1 cellular context compared by ENCODE assay signal in genomic region chr4:15336410-15337184, GRCh38.
TF ChIP-seq lines count a peak whose summit lies in the region.

No MANE protein-coding gene starts in this region.

TF ChIP-seq in PFSK-1, 5 proteins besides CTCF, POLR2A, EP300 and RAD21 (continued from another document):
- no peak for TF ChIP-seq REST (IDR thresholded peaks at IDR 0.05; ENCODE audit: insufficient read depth in 1 of 2, low read depth in 2 of 2, low read length in 2 of 2)
